ENCODE assay signal across 19 cellular contexts in genomic region chr1:78054972-78055371, GRCh38. TPM values are rescaled to one million over a fixed set of nuclear protein-coding genes. Genes with fewer than 3 reads are reported as not detected.
DNase-seq lines count a peak whose midpoint lies in the region; ATAC-seq, FAIRE-seq and TF ChIP-seq lines count a peak whose summit lies in the region.
"Had no signal": no experiment of that assay in that cellular context is flagged by ENCODE, and none has a peak within 500 bp of the region (broad histone marks: within the 10 kb centered on the region; RNA-seq: fewer than 3 reads in every experiment).

No MANE protein-coding gene starts in this region.

- ATAC-seq in HG03432 (IDR thresholded peaks at IDR 0.05; ENCODE audit: unreplicated experiment), result peak; percentile 11
- no peak for ATAC-seq in GM18511 (IDR thresholded peaks at IDR 0.05; ENCODE audit: unreplicated experiment)
- ATAC-seq: A549; CD8-positive, alpha-beta T cell had no signal

- H3K4me2 ChIP-seq in osteoblast (ENCODE audit: insufficient read depth, low read length), result no peak overlapping the region
- H3K4me2 ChIP-seq: A549, BLaER1 had no signal

- DNase-seq in OCI-M1 (lab: John Stamatoyannopoulos, UW), result peak; percentile 43
- DNase-seq in osteoblast (ENCODE audit: insufficient read length, low spot score, missing footprints), result no peak
- DNase-seq in CD1c-positive myeloid dendritic cell (ENCODE audit: extremely low spot score), result no peak
- DNase-seq in frontal cortex (ENCODE audit: low spot score in 2 of 2), result no peak
- DNase-seq: CD8-positive, alpha-beta T cell; DMS79 treated with DMSO at 0.1 percent for 48 hours; KG1; NCI-H1417 treated with DMSO at 0.1 percent for 48 hours; NCI-H1930; NCI-H524; NCI-H82 had no signal

- no peak overlapping the region for H3K27ac ChIP-seq in ACC112 (ENCODE audit: low read depth, low read length)
- H3K27ac ChIP-seq in osteoblast (ENCODE audit: low read depth, low read length), result no peak overlapping the region
- H3K27ac ChIP-seq: A549, BLaER1, GM23248 had no signal

- peak overlapping the region; percentile 41 for H2AFZ ChIP-seq in ACC112 (ENCODE audit: low read length, unreplicated experiment)
- peak overlapping the region; percentile 19 for H2AFZ ChIP-seq in osteoblast (ENCODE audit: low read length)
- H2AFZ ChIP-seq: GM23248 had no signal

- no peak for FAIRE-seq in frontal cortex (lab: Jason Lieb, UNC)
- FAIRE-seq: A549 had no signal

- H3K79me2 ChIP-seq in ACC112 (ENCODE audit: control insufficient read depth, insufficient read depth, low read length, unreplicated experiment) (no peaks in the 10 kb centered on the region), osteoblast (ENCODE audit: insufficient read depth, low read length) (no peaks in the 10 kb centered on the region)

- H4K20me1 ChIP-seq in osteoblast (ENCODE audit: insufficient read depth, low read length), result no peaks in the 10 kb centered on the region
- H4K20me1 ChIP-seq: BLaER1 had no signal

- H3K27me3 ChIP-seq in ACC112 (ENCODE audit: insufficient read depth, low read length), result no peaks in the 10 kb centered on the region
- no peaks in the 10 kb centered on the region for H3K27me3 ChIP-seq in osteoblast (ENCODE audit: insufficient read depth, low read length)
- H3K27me3 ChIP-seq: BLaER1 had no signal

- no peaks in the 10 kb centered on the region for H3K36me3 ChIP-seq in ACC112 (ENCODE audit: insufficient read depth, low read length)
- H3K36me3 ChIP-seq in osteoblast (ENCODE audit: insufficient read depth, low read length), result no peaks in the 10 kb centered on the region
- H3K36me3 ChIP-seq: BLaER1, HAP-1 had no signal

- H3K4me1 ChIP-seq in ACC112 (ENCODE audit: control insufficient read depth, insufficient read depth, low read length, unreplicated experiment) (peaks cover 13% of the 10 kb centered on the region), osteoblast (ENCODE audit: insufficient read depth, low read length) (peaks cover 21% of the 10 kb centered on the region)
- H3K4me1 ChIP-seq: A549, BLaER1, HAP-1 had no signal

- H3K9me3 ChIP-seq in osteoblast (ENCODE audit: low read depth, low read length), result no peaks in the 10 kb centered on the region
- H3K9me3 ChIP-seq: A549, BLaER1, HAP-1 had no signal

- H3K4me3 ChIP-seq in ACC112 (ENCODE audit: low read depth, low read length), result no peak overlapping the region
- no peak overlapping the region for H3K4me3 ChIP-seq in osteoblast (ENCODE audit: insufficient read depth, low read length)
- H3K4me3 ChIP-seq: A549, BLaER1, GM23248, HAP-1 had no signal

- no peak for TF ChIP-seq CTCF in osteoblast (IDR thresholded peaks at IDR 0.05; ENCODE audit: extremely low read depth, low read depth, low read length)

RNA-seq across cellular contexts. Expression of gene GIPC2, which starts 9.2 kb away (rescaled TPM):
- total RNA-seq in osteoblast (0.29 and 0.36 TPM in 2 replicates), frontal cortex (0.41 TPM)
- total RNA-seq: G401 had no signal

RNA-seq across cellular contexts. Expression of gene DNAJB4, which starts 50.2 kb away (rescaled TPM):
- total RNA-seq in osteoblast (36.5 and 46.7 TPM in 2 replicates), frontal cortex (30.6 TPM)
